Comparison of ENCODE assay signal across 8 cellular contexts in genomic region chr17:67779098-67779672, GRCh38.
DNase-seq lines count a peak whose midpoint lies in the region; ATAC-seq lines count a peak whose summit lies in the region.

No MANE protein-coding gene starts in this region.

- no peak for ATAC-seq in HG02759 (IDR thresholded peaks at IDR 0.05; ENCODE audit: unreplicated experiment)

- peak; percentile 47 for DNase-seq in activated CD4-positive, alpha-beta T cell treated with anti-CD3 and anti-CD28 coated beads for 48 hours
- no peak for DNase-seq in activated CD4-positive, alpha-beta T cell treated with anti-CD3 and anti-CD28 coated beads for 1 hour
- DNase-seq in NCI-H69 (lab: John Stamatoyannopoulos, UW) (peak; percentile 36), amniotic epithelial cell (ENCODE audit: low read depth) (peak; percentile 93), iPS-NIHi7 (ENCODE audit: extremely low spot score) (peak; percentile 89), NCI-H2171 treated with DMSO at 0.1 percent for 48 hours (lab: John Stamatoyannopoulos, UW) (no peak)
- DNase-seq in stimulated activated CD8-positive, alpha-beta memory T cell treated with anti-CD3 and anti-CD28 coated beads, Interleukin-4, amount 100 ng/mL, for 24 hours (ENCODE audit: low read depth) = peak; percentile 7

Comparison
In these comparisons a context has a peak if more than half of its experiments do, and no peak if none do; other contexts are left out.
1. DNase-seq: peak in activated CD4-positive, alpha-beta T cell treated with anti-CD3 and anti-CD28 coated beads for 48 hours (single experiment), NCI-H69 (single experiment), amniotic epithelial cell (single experiment), iPS-NIHi7 (single experiment) and stimulated activated CD8-positive, alpha-beta memory T cell treated with anti-CD3 and anti-CD28 coated beads, Interleukin-4, amount 100 ng/mL, for 24 hours (single experiment); none in activated CD4-positive, alpha-beta T cell treated with anti-CD3 and anti-CD28 coated beads for 1 hour (single experiment) and NCI-H2171 treated with DMSO at 0.1 percent for 48 hours (single experiment).